Comparison of ENCODE assay signal across 8 cellular contexts in the genomic region with DNA sequence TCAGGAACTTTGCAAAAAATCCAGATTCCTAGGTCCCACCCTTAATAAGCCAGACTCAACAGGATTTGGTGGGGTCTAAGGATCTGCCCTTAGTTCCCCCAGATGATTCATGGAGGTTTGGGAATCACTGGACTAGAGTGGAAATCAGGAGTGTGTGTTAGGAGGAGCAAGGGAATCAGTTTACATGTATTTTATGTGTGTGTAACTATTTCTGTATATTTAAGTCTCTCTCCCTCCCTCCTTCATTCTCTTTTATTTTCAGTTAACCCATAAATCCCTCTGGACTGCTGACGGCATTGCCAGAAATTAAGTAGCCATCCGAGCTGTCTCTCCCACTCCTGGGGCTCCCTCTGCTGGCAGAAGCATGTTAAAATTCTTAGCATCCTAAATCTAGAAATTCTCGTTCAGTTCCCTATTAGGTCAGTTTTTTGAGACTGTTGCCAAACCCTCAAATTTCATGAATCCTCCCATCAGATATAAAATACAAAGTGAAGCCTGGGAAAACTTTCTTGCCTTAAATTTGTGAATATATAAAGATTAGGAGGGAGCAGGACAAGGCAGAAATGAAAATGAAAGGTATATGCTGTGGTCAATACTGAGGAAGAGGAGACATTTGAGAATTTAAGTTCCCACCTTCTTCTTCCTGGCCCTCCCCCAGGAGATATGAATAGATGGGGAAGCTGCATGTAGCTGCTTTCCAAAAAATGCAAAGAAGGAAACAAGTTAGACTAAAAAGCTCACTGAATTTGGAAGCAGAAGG. TPM values are rescaled to one million over a fixed set of nuclear protein-coding genes. Genes with fewer than 3 reads are reported as not detected.
DNase-seq lines count a peak whose midpoint lies in the region; ATAC-seq and TF ChIP-seq lines count a peak whose summit lies in the region.

No MANE protein-coding gene starts in this region.

- H3K4me1 Mint-ChIP-seq in activated B cell treated with CpG ODN at 0.5 μM for 24 hours = peaks cover 4% of the 10 kb centered on the region

- H3K27ac ChIP-seq in caudate nucleus (ENCODE audit: low read depth, low read length) = no peak overlapping the region

- DNase-seq in GM03348 (ENCODE audit: low spot score) = peak; percentile 79
- DNase-seq in NCI-H2196 treated with DMSO at 0.1 percent for 48 hours (lab: John Stamatoyannopoulos, UW; ENCODE audit: unreplicated experiment) = peak; percentile 60
- peak; percentile 21 for DNase-seq in activated B cell treated with CpG ODN at 0.5 μM for 24 hours
- peak in 50 of 61 donors; percentile 1 to 76 (median 39) for DNase-seq in caudate nucleus (lab: John Stamatoyannopoulos, UW)
- no peak for DNase-seq in kidney epithelial cell (ENCODE audit: low read depth)
- DNase-seq in stimulated activated CD4-positive, alpha-beta T cell treated with anti-CD3 and anti-CD28 coated beads, Interleukin-1b, Interleukin-23, amount 100 ng/mL, for 4 hours (ENCODE audit: low read depth in 2 of 2) = peak; percentile 60 to 66

- no peaks in the 10 kb centered on the region for H3K36me3 ChIP-seq in kidney epithelial cell (ENCODE audit: control insufficient read depth, insufficient read depth, low read length)

- intact Hi-C loops in activated B cell treated with CpG ODN at 0.5 μM for 24 hours (cut with micrococcal nuclease) = loop anchor here (1.0 to 5.0 kb wide), 8 partner anchors 47 to 491 kb away; no protein-coding TSS in a partner anchor

- H3K27me3 ChIP-seq in kidney epithelial cell (ENCODE audit: control insufficient read depth, insufficient read depth, low read length) = peaks cover 4% of the 10 kb centered on the region

- POLR2A ChIA-PET in activated B cell treated with CpG ODN at 0.5 μM for 24 hours (lab: Charles Lee) = interaction anchor here (0.8 kb wide), 1 partner anchor 63 kb away, joined by 3 read pairs; the partner anchor contains the start of gene TRAF3IP3

- H3K36me3 Mint-ChIP-seq in activated B cell treated with CpG ODN at 0.5 μM for 24 hours (ENCODE audit: low read depth) = no peaks in the 10 kb centered on the region

- H3K27ac Mint-ChIP-seq in activated B cell treated with CpG ODN at 0.5 μM for 24 hours = no peak overlapping the region

- no peak for TF ChIP-seq CTCF in activated B cell treated with CpG ODN at 0.5 μM for 24 hours (IDR thresholded peaks at IDR 0.05)
- TF ChIP-seq CTCF in kidney epithelial cell (IDR thresholded peaks at IDR 0.05; ENCODE audit: insufficient read depth, low read length, poor library complexity, severe bottlenecking) = peak; percentile 79

- no peaks in the 10 kb centered on the region for H3K9me3 Mint-ChIP-seq in activated B cell treated with CpG ODN at 0.5 μM for 24 hours

- no peak overlapping the region for H3K4me3 ChIP-seq in kidney epithelial cell (ENCODE audit: low read depth, low read length)

- peaks cover 3% of the 10 kb centered on the region for H3K27me3 Mint-ChIP-seq in activated B cell treated with CpG ODN at 0.5 μM for 24 hours

- ATAC-seq in HG02870 (IDR thresholded peaks at IDR 0.05; ENCODE audit: unreplicated experiment) = peak; percentile 57
- peak; percentile 54 for ATAC-seq in activated B cell treated with CpG ODN at 0.5 μM for 24 hours (ENCODE audit: low read depth)
- ATAC-seq in HG02610 (IDR thresholded peaks at IDR 0.05; ENCODE audit: unreplicated experiment) = no peak

- CTCF ChIA-PET in activated B cell treated with CpG ODN at 0.5 μM for 24 hours (lab: Charles Lee) = interaction anchor here (1.0 to 6.4 kb wide), 8 partner anchors 12 to 125 kb away, joined by 3 to 61 read pairs (median 4); no protein-coding TSS in a partner anchor

- H3K4me3 Mint-ChIP-seq in activated B cell treated with CpG ODN at 0.5 μM for 24 hours = no peak overlapping the region

RNA-seq across cellular contexts. Expression of gene HSD11B1, which starts 11.7 kb away (rescaled TPM):
- total RNA-seq in activated B cell treated with CpG ODN at 0.5 μM for 24 hours = not detected in 2 replicates
- 2.0 and 2.1 TPM in 2 replicates for total RNA-seq in kidney epithelial cell

RNA-seq across cellular contexts. Expression of gene G0S2, which starts 17.7 kb away (rescaled TPM):
- total RNA-seq in activated B cell treated with CpG ODN at 0.5 μM for 24 hours (2.1 and 2.3 TPM in 2 replicates), kidney epithelial cell (112 and 164 TPM in 2 replicates)

RNA-seq across cellular contexts. Expression of gene LAMB3, which starts 40.7 kb away (rescaled TPM):
- total RNA-seq in activated B cell treated with CpG ODN at 0.5 μM for 24 hours = 0.35 TPM in 1 of 2 replicates, not detected in the other
- total RNA-seq in kidney epithelial cell = 343 and 348 TPM in 2 replicates

Comparison
In these comparisons a context has a peak if more than half of its experiments do, and no peak if none do; other contexts are left out.
1. RNA of gene G0S2, which starts 17.7 kb away (total RNA-seq): 112 to 164 TPM in kidney epithelial cell; 2.1 to 2.3 TPM in activated B cell treated with CpG ODN at 0.5 μM for 24 hours; every median in the first group is over 10 times any median in the second.
2. RNA of gene LAMB3, which starts 40.7 kb away (total RNA-seq): 343 to 348 TPM in kidney epithelial cell; 0.35 TPM in activated B cell treated with CpG ODN at 0.5 μM for 24 hours; every median in the first group is over 100 times any median in the second.